Comparison of ENCODE assay signal across 13 cellular contexts in the genomic region with DNA sequence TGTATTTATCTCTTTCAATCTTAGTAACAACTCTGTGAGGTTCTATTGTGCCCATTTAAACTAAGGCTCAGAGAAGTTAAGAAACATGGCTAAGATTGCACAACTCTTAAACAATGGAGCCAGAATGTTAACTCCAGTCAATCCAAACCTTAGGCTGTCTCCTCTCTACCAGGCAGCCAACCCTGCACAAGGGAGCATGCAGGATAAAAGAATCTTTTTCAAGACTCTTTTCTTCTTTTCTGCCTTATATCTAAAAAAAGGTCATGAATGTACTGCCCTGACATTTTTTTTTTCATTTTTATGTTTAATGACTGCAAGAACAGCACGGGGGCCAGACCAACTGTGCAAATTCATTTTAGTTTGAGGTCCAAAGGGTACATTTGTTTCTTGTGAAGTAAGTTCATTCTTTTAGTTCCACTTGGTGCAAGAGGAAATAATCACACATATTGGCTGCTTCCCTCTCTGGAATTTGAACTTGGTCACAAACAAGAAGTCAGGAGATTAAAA.
A peak's percentile ranks its signal among the peaks of the same experiment; 100 is the strongest.
DNase-seq lines count a peak whose midpoint lies in the region; ATAC-seq, FAIRE-seq and TF ChIP-seq lines count a peak whose summit lies in the region.
"Had no signal": no experiment of that assay in that cellular context is flagged by ENCODE, and none has a peak within 500 bp of the region (broad histone marks: within the 10 kb centered on the region; RNA-seq: fewer than 3 reads in every experiment).

No MANE protein-coding gene starts in this region.

- POLR2A ChIA-PET in BJ (lab: Charles Lee) (no interaction called here), K562 (lab: Yijun Ruan, JAX) (no interaction called here)

- H2AFZ ChIP-seq in K562 (ENCODE audit: low read depth, low read length): no peak overlapping the region
- no peak overlapping the region for H2AFZ ChIP-seq in MM.1S (ENCODE audit: low read length)

- no peak for TF ChIP-seq CTCF in BJ (IDR thresholded peaks at IDR 0.05; ENCODE audit: insufficient read depth, low read depth, low read length)
- TF ChIP-seq CTCF in K562 (IDR thresholded peaks at IDR 0.05 in 2 of 3, conservative IDR thresholded peaks at IDR 0.05 in 1 of 3; ENCODE audit: insufficient read depth in 2 of 3, low read depth in 1 of 3, low read length in 3 of 3): no peak
- TF ChIP-seq CTCF in heart right ventricle (IDR thresholded peaks at IDR 0.05): no peak
- TF ChIP-seq CTCF in psoas muscle (IDR thresholded peaks at IDR 0.05): no peak
- TF ChIP-seq CTCF in MM.1S (IDR thresholded peaks at IDR 0.05; ENCODE audit: low read length): no peak

- peak; percentile 73 for DNase-seq in BJ (ENCODE audit: low read depth)
- DNase-seq in K562 (ENCODE audit: extremely low read depth in 1 of 4, low spot score in 3 of 4): no peak
- DNase-seq in heart right ventricle: no peak
- DNase-seq in psoas muscle: no peak
- DNase-seq in NCI-H1105 (lab: John Stamatoyannopoulos, UW): no peak
- DNase-seq in activated T-cell treated with anti-CD3 and anti-CD28 coated beads, Interleukin-2, amount 50 U/mL, for 4 hours: no peak
- no peak for DNase-seq in MM.1S
- DNase-seq: activated CD4-positive, alpha-beta T cell treated with anti-CD3 and anti-CD28 coated beads for 4 hours; activated naive CD4-positive, alpha-beta T cell treated with anti-CD3 and anti-CD28 coated beads, Interleukin-2, amount 10 ng/mL, durations not matched to agents 7 days and 5 days; EL; NCI-H510A treated with DMSO at 0.1 percent for 48 hours had no signal

- H3K4me3 Mint-ChIP-seq in activated T-cell treated with anti-CD3 and anti-CD28 coated beads, Interleukin-2, amount 50 U/mL, for 4 hours: no peak overlapping the region
- H3K4me3 Mint-ChIP-seq: activated naive CD4-positive, alpha-beta T cell treated with anti-CD3 and anti-CD28 coated beads, Interleukin-2, amount 10 ng/mL, durations not matched to agents 7 days and 5 days had no signal

- H3K27ac ChIP-seq in K562 (ENCODE audit: extremely low read depth, low read depth, low read length) (no peak overlapping the region), heart right ventricle (peak overlapping the region in 9 of 10 donors; percentile 18 to 83 (median 69)), psoas muscle (peak overlapping the region; percentile 59), MM.1S (ENCODE audit: low read length) (no peak overlapping the region)

- no peaks in the 10 kb centered on the region for H4K20me1 ChIP-seq in K562 (replicated peaks; ENCODE audit: control insufficient read depth, insufficient read depth, low read length)
- H4K20me1 ChIP-seq in MM.1S (ENCODE audit: insufficient read depth, low read length): no peaks in the 10 kb centered on the region

- TF ChIP-seq EP300 in K562 (IDR thresholded peaks at IDR 0.05; ENCODE audit: low read length): no peak

- peaks cover 13% of the 10 kb centered on the region for H3K36me3 Mint-ChIP-seq in activated T-cell treated with anti-CD3 and anti-CD28 coated beads, Interleukin-2, amount 50 U/mL, for 4 hours (ENCODE audit: insufficient read depth)

- peaks cover 0 to 7% of the 10 kb centered on the region in 2 experiments; a peak in 2 of 5 replicates for H3K4me1 ChIP-seq in K562 (replicated peaks in 1 of 2; ENCODE audit: control insufficient read depth in 2 of 2, insufficient read depth in 2 of 2, low read length in 2 of 2)
- peaks cover 6 to 40% (median 25%) of the 10 kb centered on the region in 9 donors for H3K4me1 ChIP-seq in heart right ventricle
- peaks cover 10% of the 10 kb centered on the region for H3K4me1 ChIP-seq in psoas muscle
- H3K4me1 ChIP-seq in MM.1S (ENCODE audit: low read length): peaks cover 22% of the 10 kb centered on the region

- peaks cover 3% of the 10 kb centered on the region for H3K9me3 Mint-ChIP-seq in activated T-cell treated with anti-CD3 and anti-CD28 coated beads, Interleukin-2, amount 50 U/mL, for 4 hours
- H3K9me3 Mint-ChIP-seq: activated naive CD4-positive, alpha-beta T cell treated with anti-CD3 and anti-CD28 coated beads, Interleukin-2, amount 10 ng/mL, durations not matched to agents 7 days and 5 days had no signal

- no peak overlapping the region for H3K4me2 ChIP-seq in K562 (ENCODE audit: insufficient read depth, low read length)
- H3K4me2 ChIP-seq in MM.1S (ENCODE audit: low read depth, low read length): no peak overlapping the region

- H3K27me3 Mint-ChIP-seq in activated T-cell treated with anti-CD3 and anti-CD28 coated beads, Interleukin-2, amount 50 U/mL, for 4 hours (ENCODE audit: low read depth): no peaks in the 10 kb centered on the region
- H3K27me3 Mint-ChIP-seq: activated naive CD4-positive, alpha-beta T cell treated with anti-CD3 and anti-CD28 coated beads, Interleukin-2, amount 10 ng/mL, durations not matched to agents 7 days and 5 days had no signal

- TF ChIP-seq POLR2A in K562 (conservative IDR thresholded peaks at IDR 0.05): no peak

- 50% methylated on average over 1 of the region's 1 CpG for WGBS in K562 (ENCODE audit: insufficient coverage, low coverage, missing lambda C conversion rate)
- 48 to 60% methylated on average over 1 of the region's 1 CpG for WGBS in heart right ventricle, 2 donors
- WGBS in psoas muscle, 3 donors: 45 to 62% (median 50%) methylated on average over 1 of the region's 1 CpG

- ATAC-seq in K562 (no peak), heart right ventricle (peak in 6 of 8 donors; percentile 10 to 45 (median 29)), psoas muscle (peak in 1 of 4 donors; percentile 25), GM21737 (IDR thresholded peaks at IDR 0.05; ENCODE audit: unreplicated experiment) (no peak)
- no peak for ATAC-seq in activated T-cell treated with anti-CD3 and anti-CD28 coated beads, Interleukin-2, amount 50 U/mL, for 4 hours
- ATAC-seq: SK-N-SH treated with all-trans-retinoic acid at 6 μM for 48 hours had no signal

- no peak overlapping the region for H3K9ac ChIP-seq in K562 (ENCODE audit: insufficient read depth in 1 of 2, low read depth in 2 of 2, low read length in 2 of 2)
- no peak overlapping the region for H3K9ac ChIP-seq in MM.1S (ENCODE audit: low read length)

- no TSS peak for BruUV-seq in K562 (replicated peaks; lab: Mats Ljungman, UMichigan)

- peaks cover 9% of the 10 kb centered on the region for H3K4me1 Mint-ChIP-seq in activated T-cell treated with anti-CD3 and anti-CD28 coated beads, Interleukin-2, amount 50 U/mL, for 4 hours (ENCODE audit: low read depth)

- intact Hi-C loops in K562 (cut with micrococcal nuclease): no loop called here
- intact Hi-C loops in heart right ventricle (cut with DNase I): loop anchor here in 9 of 10 donors (5.0 to 10.0 kb wide), 9 partner anchors 80 to 332 kb away; a partner anchor contains a TSS
- intact Hi-C loops in psoas muscle (cut with DNase I): loop anchor here in 1 of 2 donors (5.0 kb wide), 1 partner anchor 225 kb away; no protein-coding TSS in a partner anchor

- H3K9me2 ChIP-seq in MM.1S (replicated peaks; ENCODE audit: insufficient read depth, low read length): no peaks in the 10 kb centered on the region

- H3K4me3 ChIP-seq in BJ (ENCODE audit: low read depth, low read length) (no peak overlapping the region), K562 (no peak overlapping the region), heart right ventricle (peak overlapping the region in 1 of 10 donors; percentile 38), psoas muscle (no peak overlapping the region), MM.1S (ENCODE audit: low read length) (no peak overlapping the region)

- CTCF ChIA-PET in BJ (lab: Yijun Ruan, JAX): no interaction called here
- CTCF ChIA-PET in K562 (lab: Yijun Ruan, JAX; ENCODE audit: low intra/inter-chr PET ratio): no interaction called here

- no peak for TF ChIP-seq RAD21 in K562 (CRISPR knock-in tag; conservative IDR thresholded peaks at IDR 0.05 in 1 of 2, IDR thresholded peaks at IDR 0.05 in 1 of 2)

- H3K27me3 ChIP-seq in BJ (ENCODE audit: control insufficient read depth, insufficient read depth, low read length) (no peaks in the 10 kb centered on the region), K562 (ENCODE audit: control insufficient read depth in 2 of 2, insufficient read depth in 2 of 2, low read length in 2 of 2) (no peaks in the 10 kb centered on the region), heart right ventricle (no peaks in the 10 kb centered on the region), psoas muscle (ENCODE audit: insufficient read depth in 3 of 3, low read length in 2 of 3) (no peaks in the 10 kb centered on the region), MM.1S (replicated peaks; ENCODE audit: insufficient read depth, low read length) (no peaks in the 10 kb centered on the region)

- no peaks in the 10 kb centered on the region; the same call in 1 of the 2 replicates for H3K36me3 ChIP-seq in BJ (ENCODE audit: control insufficient read depth, insufficient read depth, low read length)
- H3K36me3 ChIP-seq in K562 (ENCODE audit: control insufficient read depth, insufficient read depth, low read length): peaks cover 8% of the 10 kb centered on the region; the same call in 1 of the 3 replicates
- H3K36me3 ChIP-seq in heart right ventricle: peaks cover 0 to 7% (median 0%) of the 10 kb centered on the region in 9 donors
- H3K36me3 ChIP-seq in psoas muscle (ENCODE audit: insufficient read depth in 1 of 2, low read depth in 1 of 2): no peaks in the 10 kb centered on the region
- H3K36me3 ChIP-seq in MM.1S (replicated peaks; ENCODE audit: insufficient read depth, low read length): no peaks in the 10 kb centered on the region

- no peaks in the 10 kb centered on the region for H3K79me2 ChIP-seq in K562 (ENCODE audit: control insufficient read depth, insufficient read depth, low read length)
- H3K79me2 ChIP-seq in MM.1S (ENCODE audit: low read length): no peaks in the 10 kb centered on the region; the same call in 1 of the 2 replicates

- peak; percentile 37 for FAIRE-seq in K562 (lab: Jason Lieb, UNC)

- no peaks in the 10 kb centered on the region for H3K9me1 ChIP-seq in K562 (ENCODE audit: control insufficient read depth, insufficient read depth, low read length)

- in situ Hi-C loops in K562 (cut with MboI): no loop called here

- peaks cover 14% of the 10 kb centered on the region for H3F3A ChIP-seq in MM.1S (ENCODE audit: insufficient read depth, low read length)

- H3K9me3 ChIP-seq in K562 (replicated peaks; ENCODE audit: control insufficient read depth, insufficient read depth, low read depth, low read length) (no peaks in the 10 kb centered on the region), heart right ventricle (no peaks in the 10 kb centered on the region), psoas muscle (no peaks in the 10 kb centered on the region), MM.1S (replicated peaks; ENCODE audit: insufficient read depth, low read length) (no peaks in the 10 kb centered on the region)

TF ChIP-seq in K562, 482 proteins besides CTCF, POLR2A, EP300 and RAD21:
- TF ChIP-seq CEBPB (tag; IDR thresholded peaks at IDR 0.05): peak; percentile 76
- TF ChIP-seq MYC (IDR thresholded peaks at IDR 0.05; ENCODE audit: low read depth, low read length): no peak
- TF ChIP-seq MYC (CRISPR knock-in tag; IDR thresholded peaks at IDR 0.05; ENCODE audit: borderline replicate concordance, low read depth): no peak
- TF ChIP-seq RHOXF2B (CRISPR knock-in tag; conservative IDR thresholded peaks at IDR 0.05): no peak
- no peak for TF ChIP-seq CEBPG (CRISPR knock-in tag; IDR thresholded peaks at IDR 0.05)
- TF ChIP-seq CEBPG (tag; conservative IDR thresholded peaks at IDR 0.05 in 1 of 2, IDR thresholded peaks at IDR 0.05 in 1 of 2): peak; percentile 21 to 50; a peak in 1 of 4 replicates

Comparison
In these comparisons a context has a peak if more than half of its experiments do, and no peak if none do; other contexts are left out.
1. ATAC-seq: peak in heart right ventricle (6 of 8); none in K562 (single experiment), activated T-cell treated with anti-CD3 and anti-CD28 coated beads, Interleukin-2, amount 50 U/mL, for 4 hours (0 of 2) and GM21737 (single experiment).
2. H3K27ac ChIP-seq: peak in heart right ventricle (9 of 10) and psoas muscle (single experiment); none in K562 (single experiment) and MM.1S (single experiment).